ENCODE assay signal across 8 cellular contexts in genomic region chr9:5438301-5439162, GRCh38. TPM values are rescaled to one million over a fixed set of nuclear protein-coding genes. Genes with fewer than 3 reads are reported as not detected.
DNase-seq lines count a peak whose midpoint lies in the region; ATAC-seq and TF ChIP-seq lines count a peak whose summit lies in the region.

No MANE protein-coding gene starts in this region.

- no peaks in the 10 kb centered on the region for H3K9me3 Mint-ChIP-seq in CD4-positive, alpha-beta T cell

- peak; percentile 48 for ATAC-seq in CD4-positive, alpha-beta T cell (ENCODE audit: poor library complexity)
- ATAC-seq in GM19468 (IDR thresholded peaks at IDR 0.05; ENCODE audit: extremely low read depth, unreplicated experiment) (peak; percentile 51), HG03565 (IDR thresholded peaks at IDR 0.05; ENCODE audit: unreplicated experiment) (peak; percentile 61)

- no peak for TF ChIP-seq CTCF in CD4-positive, alpha-beta T cell (IDR thresholded peaks at IDR 0.05)

- peak overlapping the region; percentile 93 for H3K27ac ChIP-seq in CD4-positive, alpha-beta T cell (ENCODE audit: low read depth, low read length)

- POLR2A ChIA-PET in CD4-positive, alpha-beta T cell (lab: Charles Lee) = interaction anchor here (0.7 to 5.7 kb wide), 23 partner anchors 10 to 974 kb away, joined by 3 to 114 read pairs (median 5); partner anchors contain the start of genes AK3, CD274, RCL1 and RIC1

- H3K27ac Mint-ChIP-seq in CD4-positive, alpha-beta T cell = peak overlapping the region; percentile 97

- CTCF ChIA-PET in CD4-positive, alpha-beta T cell (lab: Charles Lee) = interaction anchor here (1.7 to 3.4 kb wide), 5 partner anchors 12 to 162 kb away, joined by 4 to 16 read pairs (median 7); partner anchors contain the start of gene CD274

- peaks cover 31% of the 10 kb centered on the region for H3K36me3 Mint-ChIP-seq in CD4-positive, alpha-beta T cell (ENCODE audit: low read depth)

- H3K27me3 Mint-ChIP-seq in CD4-positive, alpha-beta T cell = no peaks in the 10 kb centered on the region

- no peaks in the 10 kb centered on the region for H3K9me3 ChIP-seq in CD4-positive, alpha-beta T cell (ENCODE audit: control insufficient read depth, low read length)

- H3K4me1 Mint-ChIP-seq in CD4-positive, alpha-beta T cell (ENCODE audit: low read depth) = peaks cover 46% of the 10 kb centered on the region

- H3K4me3 Mint-ChIP-seq in CD4-positive, alpha-beta T cell = peak overlapping the region; percentile 94

- no peaks in the 10 kb centered on the region for H3K27me3 ChIP-seq in CD4-positive, alpha-beta T cell (ENCODE audit: control insufficient read depth, insufficient read depth, low read length)

- peak in 6 of 10 experiments; percentile 8 to 49 (median 26) for DNase-seq in CD4-positive, alpha-beta T cell
- DNase-seq in activated T-cell treated with anti-CD3 and anti-CD28 coated beads for 24 hours (ENCODE audit: low read depth) (peak; percentile 42), fibroblast of peridontal ligament (ENCODE audit: extremely low read depth) (peak; percentile 51), renal cortical epithelial cell (ENCODE audit: low read depth) (peak; percentile 85), SW480 (ENCODE audit: low spot score) (no peak), NCI-H524 treated with DMSO at 0.1 percent for 48 hours (lab: John Stamatoyannopoulos, UW) (no peak)

- intact Hi-C loops in CD4-positive, alpha-beta T cell (cut with DNase I, micrococcal nuclease) = loop anchor here (5.0 to 10.0 kb wide), 7 partner anchors 106 to 761 kb away; partner anchors contain the start of genes CDC37L1 (in 1 of the 2), JAK2 (in 1 of the 2) and RIC1 (in 1 of the 2)

RNA-seq across cellular contexts. Expression of gene PLGRKT, which starts 0.8 kb away (rescaled TPM):
- total RNA-seq in CD4-positive, alpha-beta T cell = 10 to 100 TPM; 13.8 to 15.6 TPM
- total RNA-seq in renal cortical epithelial cell = 19.8 and 53.1 TPM in 2 replicates

RNA-seq across cellular contexts. Expression of gene CD274, which starts 11.8 kb away (rescaled TPM):
- 1 to 10 TPM; 5.3 to 6.3 TPM for total RNA-seq in CD4-positive, alpha-beta T cell
- total RNA-seq in renal cortical epithelial cell = 9.8 and 20.7 TPM in 2 replicates

Comparison
In these comparisons a context has a peak if more than half of its experiments do, and no peak if none do; other contexts are left out.
1. DNase-seq: peak in CD4-positive, alpha-beta T cell (6 of 10), activated T-cell treated with anti-CD3 and anti-CD28 coated beads for 24 hours (single experiment), fibroblast of peridontal ligament (single experiment) and renal cortical epithelial cell (single experiment); none in SW480 (single experiment) and NCI-H524 treated with DMSO at 0.1 percent for 48 hours (single experiment).
2. Peak in every context shown above with its lines, with median percentiles within 50 percentile points of each other: ATAC-seq.